In the genomic region with DNA sequence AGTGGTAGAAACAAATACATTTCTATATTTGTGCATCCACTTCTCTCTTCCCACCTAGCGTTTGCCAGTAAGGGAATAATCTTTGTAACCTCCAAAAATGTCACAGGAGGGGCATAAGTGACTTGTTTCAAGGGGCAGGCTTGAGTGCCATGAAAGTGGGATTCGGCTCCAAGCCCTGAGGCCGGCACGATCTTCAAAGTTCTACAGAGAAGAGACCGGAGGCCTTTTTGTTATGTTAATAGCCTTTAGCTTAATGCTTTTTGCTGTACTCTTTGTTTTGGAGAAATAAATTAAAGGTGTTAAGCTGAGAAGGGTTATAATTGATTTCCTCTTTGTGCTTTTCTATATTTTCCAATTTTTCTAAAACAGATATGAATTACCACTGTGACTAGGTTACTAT, we compare ENCODE assay signal across 14 cellular contexts.
DNase-seq lines count a peak whose midpoint lies in the region; ATAC-seq and TF ChIP-seq lines count a peak whose summit lies in the region.
"Had no signal": no experiment of that assay in that cellular context is flagged by ENCODE, and none has a peak within 500 bp of the region (broad histone marks: within the 10 kb centered on the region; RNA-seq: fewer than 3 reads in every experiment).

No MANE protein-coding gene starts in this region.

- H3K4me3 Mint-ChIP-seq in GM23338 (no peak overlapping the region), WTC11 (no peak overlapping the region)
- H3K4me3 Mint-ChIP-seq: CD4-positive, CD25-positive, alpha-beta regulatory T cell; IgD-negative memory B cell had no signal

- H3K36me3 ChIP-seq in GM23338 (ENCODE audit: insufficient read depth) (no peaks in the 10 kb centered on the region), mesendoderm (ENCODE audit: control insufficient read depth, insufficient read depth, low read length) (no peaks in the 10 kb centered on the region), stomach smooth muscle (ENCODE audit: control insufficient read depth in 2 of 2, insufficient read depth in 2 of 2, low read length in 2 of 2) (no peaks in the 10 kb centered on the region)
- H3K36me3 ChIP-seq: BLaER1 treated with 17β-estradiol and CSF1 and Interleukin-3, amounts not matched to agents 10 nM and 100 nM had no signal

- peaks cover 6% of the 10 kb centered on the region for H3K9me3 Mint-ChIP-seq in GM23338
- H3K9me3 Mint-ChIP-seq in WTC11: peaks cover 4% of the 10 kb centered on the region; the same call in 1 of the 2 replicates
- H3K9me3 Mint-ChIP-seq: IgD-negative memory B cell had no signal

- no peak overlapping the region for H3K27ac ChIP-seq in GM23338 (ENCODE audit: low read depth)
- H3K27ac ChIP-seq in mesendoderm (ENCODE audit: low read depth, low read length): no peak overlapping the region
- H3K27ac ChIP-seq in stomach smooth muscle (ENCODE audit: low read length): peak overlapping the region; percentile 8
- H3K27ac ChIP-seq: BLaER1 treated with 17β-estradiol and CSF1 and Interleukin-3, amounts not matched to agents 10 nM and 100 nM had no signal

- no peaks in the 10 kb centered on the region for H3K27me3 ChIP-seq in GM23338 (ENCODE audit: insufficient read depth)
- no peaks in the 10 kb centered on the region for H3K27me3 ChIP-seq in mesendoderm (ENCODE audit: insufficient read depth, low read length, poor library complexity)
- H3K27me3 ChIP-seq in stomach smooth muscle (ENCODE audit: control insufficient read depth in 1 of 2, insufficient read depth in 2 of 2, low read length in 2 of 2): no peaks in the 10 kb centered on the region
- H3K27me3 ChIP-seq: BLaER1 treated with 17β-estradiol and CSF1 and Interleukin-3, amounts not matched to agents 10 nM and 100 nM had no signal

- CTCF ChIA-PET in WTC11 (lab: Charles Lee): interaction anchor here (0.6 to 4.1 kb wide), 5 partner anchors 43 to 207 kb away, joined by 3 to 57 read pairs (median 3); no protein-coding TSS in a partner anchor

- no peak overlapping the region for H3K9ac ChIP-seq in mesendoderm (ENCODE audit: low read length)
- H3K9ac ChIP-seq in stomach smooth muscle (ENCODE audit: low read length in 2 of 2): no peak overlapping the region
- H3K9ac ChIP-seq: BLaER1 treated with 17β-estradiol and CSF1 and Interleukin-3, amounts not matched to agents 10 nM and 100 nM had no signal

- H3K79me2 ChIP-seq in GM23338 (replicated peaks; ENCODE audit: insufficient read depth) (no peaks in the 10 kb centered on the region), mesendoderm (ENCODE audit: control insufficient read depth, insufficient read depth, low read length) (no peaks in the 10 kb centered on the region)

- no CpG with 5 or more reads among the region's 5 CpGs for WGBS in mesendoderm (ENCODE audit: extremely low coverage, insufficient coverage, low lambda C conversion rate)

- H2AFZ ChIP-seq in GM23338: no peak overlapping the region

- no peak overlapping the region for H4K5ac ChIP-seq in mesendoderm (ENCODE audit: low read length)

- H3K23ac ChIP-seq in mesendoderm (ENCODE audit: low read length): no peak overlapping the region

- no peak overlapping the region for H3K27ac Mint-ChIP-seq in GM23338
- no peak overlapping the region for H3K27ac Mint-ChIP-seq in WTC11
- H3K27ac Mint-ChIP-seq: CD4-positive, CD25-positive, alpha-beta regulatory T cell; IgD-negative memory B cell had no signal

- no peak overlapping the region for H3K4ac ChIP-seq in mesendoderm (ENCODE audit: low read depth, low read length)

- H3K4me1 ChIP-seq in GM23338 (ENCODE audit: insufficient read depth) (peaks cover 6% of the 10 kb centered on the region), mesendoderm (ENCODE audit: control insufficient read depth, low read depth, low read length) (no peaks in the 10 kb centered on the region), stomach smooth muscle (ENCODE audit: control insufficient read depth, insufficient read depth, low read length) (peaks cover 24% of the 10 kb centered on the region)
- H3K4me1 ChIP-seq: BLaER1 treated with 17β-estradiol and CSF1 and Interleukin-3, amounts not matched to agents 10 nM and 100 nM had no signal

- H3K9me2 ChIP-seq in GM23338 (ENCODE audit: insufficient read depth): no peaks in the 10 kb centered on the region; the same call in 1 of the 2 replicates

- H3K56ac ChIP-seq in mesendoderm (ENCODE audit: low read length): no peak overlapping the region

- H4K8ac ChIP-seq in mesendoderm (ENCODE audit: low read depth, low read length): no peak overlapping the region

- H2BK15ac ChIP-seq in mesendoderm (replicated peaks; ENCODE audit: low read depth): no peak overlapping the region

- TF ChIP-seq CTCF in GM23338 (conservative IDR thresholded peaks at IDR 0.05; ENCODE audit: low read depth in 2 of 2): no peak
- no peak for TF ChIP-seq CTCF in WTC11 (IDR thresholded peaks at IDR 0.05)

- ATAC-seq in GM23338: peak; percentile 14; the same call in 1 of the 3 replicates
- ATAC-seq in WTC11: peak; percentile 13; the same call in 1 of the 2 replicates
- ATAC-seq in HG03520 (IDR thresholded peaks at IDR 0.05; ENCODE audit: unreplicated experiment): no peak
- no peak for ATAC-seq in GM18520 (IDR thresholded peaks at IDR 0.05; ENCODE audit: unreplicated experiment)
- ATAC-seq: HCT116 had no signal

- no peak overlapping the region for H2AK5ac ChIP-seq in mesendoderm (ENCODE audit: low read length)

- H3K79me1 ChIP-seq in mesendoderm (ENCODE audit: low read length): no peaks in the 10 kb centered on the region

- H3F3A ChIP-seq in GM23338 (replicated peaks; ENCODE audit: low read depth): no peaks in the 10 kb centered on the region

- H2BK5ac ChIP-seq in mesendoderm (ENCODE audit: low read length): no peak overlapping the region

- no peak overlapping the region for H3K18ac ChIP-seq in mesendoderm (ENCODE audit: low read length)

- no peak overlapping the region; the same call in 1 of the 2 replicates for H3K4me2 ChIP-seq in GM23338
- no peak overlapping the region for H3K4me2 ChIP-seq in mesendoderm (ENCODE audit: low read length)
- H3K4me2 ChIP-seq: BLaER1 treated with 17β-estradiol and CSF1 and Interleukin-3, amounts not matched to agents 10 nM and 100 nM had no signal

- H2BK120ac ChIP-seq in mesendoderm (ENCODE audit: low read depth, low read length): no peak overlapping the region

- no peak overlapping the region for H3K4me3 ChIP-seq in GM23338
- no peak overlapping the region for H3K4me3 ChIP-seq in mesendoderm (ENCODE audit: low read length)
- no peak overlapping the region for H3K4me3 ChIP-seq in stomach smooth muscle (ENCODE audit: low read length in 2 of 2)
- H3K4me3 ChIP-seq: BLaER1 treated with 17β-estradiol and CSF1 and Interleukin-3, amounts not matched to agents 10 nM and 100 nM had no signal

- H3K4me1 Mint-ChIP-seq in GM23338 (peaks cover 10% of the 10 kb centered on the region; the same call in 2 of the 3 replicates), WTC11 (peaks cover 30% of the 10 kb centered on the region)

- H3K27me3 Mint-ChIP-seq in GM23338 (ENCODE audit: insufficient read depth, low read depth, poor library complexity) (peaks cover 5% of the 10 kb centered on the region), WTC11 (ENCODE audit: low read depth) (peaks cover 3% of the 10 kb centered on the region; the same call in 1 of the 2 replicates)

- DNase-seq in GM23338 (ENCODE audit: low spot score): peak; percentile 60
- DNase-seq in WTC11 (ENCODE audit: low spot score): peak; percentile 20
- DNase-seq in mesendoderm: peak; percentile 22
- DNase-seq in GM19240 (ENCODE audit: insufficient read length, low spot score): no peak
- no peak for DNase-seq in epidermal melanocyte (ENCODE audit: insufficient read length, low spot score)
- DNase-seq: ACHN; CD4-positive, CD25-positive, alpha-beta regulatory T cell; DMS53 had no signal

- no peaks in the 10 kb centered on the region for H3K9me3 ChIP-seq in stomach smooth muscle (ENCODE audit: control insufficient read depth in 2 of 2, low read length in 2 of 2)
- H3K9me3 ChIP-seq: BLaER1 treated with 17β-estradiol and CSF1 and Interleukin-3, amounts not matched to agents 10 nM and 100 nM had no signal

- H3K36me3 Mint-ChIP-seq in GM23338 (ENCODE audit: low read depth) (peaks cover 3% of the 10 kb centered on the region; the same call in 2 of the 3 replicates), WTC11 (no peaks in the 10 kb centered on the region)
- H3K36me3 Mint-ChIP-seq: CD4-positive, CD25-positive, alpha-beta regulatory T cell; IgD-negative memory B cell had no signal

- H4K20me1 ChIP-seq in GM23338 (replicated peaks; ENCODE audit: insufficient read depth): no peaks in the 10 kb centered on the region
- H4K20me1 ChIP-seq: BLaER1 treated with 17β-estradiol and CSF1 and Interleukin-3, amounts not matched to agents 10 nM and 100 nM had no signal

- POLR2A ChIA-PET in WTC11 (lab: Charles Lee): interaction anchor here (1.1 kb wide), 1 partner anchor 109 kb away, joined by 3 read pairs; no protein-coding TSS in a partner anchor

TF ChIP-seq in GM23338, 12 proteins besides CTCF, POLR2A, EP300 and RAD21 (continues in another document):
- TF ChIP-seq ZNF331 (CRISPR knock-in tag; IDR thresholded peaks at IDR 0.05; ENCODE audit: low read depth): no peak

TF ChIP-seq in WTC11, 78 proteins besides CTCF, POLR2A, EP300 and RAD21 (continues in another document):
- TF ChIP-seq GABPB1 (CRISPR knock-in tag; IDR thresholded peaks at IDR 0.05) (no peak), CBFB (CRISPR knock-in tag; IDR thresholded peaks at IDR 0.05; ENCODE audit: low read depth) (no peak), ELF4 (CRISPR knock-in tag; IDR thresholded peaks at IDR 0.05; ENCODE audit: low read depth) (no peak)
- TF ChIP-seq, protein P1, sequence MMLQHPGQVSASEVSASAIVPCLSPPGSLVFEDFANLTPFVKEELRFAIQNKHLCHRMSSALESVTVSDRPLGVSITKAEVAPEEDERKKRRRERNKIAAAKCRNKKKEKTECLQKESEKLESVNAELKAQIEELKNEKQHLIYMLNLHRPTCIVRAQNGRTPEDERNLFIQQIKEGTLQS (CRISPR knock-in tag; conservative IDR thresholded peaks at IDR 0.05): no peak
- TF ChIP-seq, protein P2, sequence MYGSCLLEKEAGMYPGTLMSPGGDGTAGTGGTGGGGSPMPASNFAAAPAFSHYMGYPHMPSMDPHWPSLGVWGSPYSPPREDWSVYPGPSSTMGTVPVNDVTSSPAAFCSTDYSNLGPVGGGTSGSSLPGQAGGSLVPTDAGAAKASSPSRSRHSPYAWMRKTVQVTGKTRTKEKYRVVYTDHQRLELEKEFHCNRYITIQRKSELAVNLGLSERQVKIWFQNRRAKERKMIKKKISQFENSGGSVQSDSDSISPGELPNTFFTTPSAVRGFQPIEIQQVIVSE (CRISPR knock-in tag; IDR thresholded peaks at IDR 0.05; ENCODE audit: borderline replicate concordance): no peak
- TF ChIP-seq, protein P3, sequence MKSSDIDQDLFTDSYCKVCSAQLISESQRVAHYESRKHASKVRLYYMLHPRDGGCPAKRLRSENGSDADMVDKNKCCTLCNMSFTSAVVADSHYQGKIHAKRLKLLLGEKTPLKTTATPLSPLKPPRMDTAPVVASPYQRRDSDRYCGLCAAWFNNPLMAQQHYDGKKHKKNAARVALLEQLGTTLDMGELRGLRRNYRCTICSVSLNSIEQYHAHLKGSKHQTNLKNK (CRISPR knock-in tag; IDR thresholded peaks at IDR 0.05): no peak

Comparison
In these comparisons a context has a peak if more than half of its experiments do, and no peak if none do; other contexts are left out.
1. ATAC-seq: peak in GM23338 (single experiment) and WTC11 (single experiment); none in HG03520 (single experiment) and GM18520 (single experiment).
2. DNase-seq: peak in GM23338 (single experiment), WTC11 (single experiment) and mesendoderm (single experiment); none in GM19240 (single experiment) and epidermal melanocyte (single experiment).